ENCODE assay signal across 34 cellular contexts in the genomic region with DNA sequence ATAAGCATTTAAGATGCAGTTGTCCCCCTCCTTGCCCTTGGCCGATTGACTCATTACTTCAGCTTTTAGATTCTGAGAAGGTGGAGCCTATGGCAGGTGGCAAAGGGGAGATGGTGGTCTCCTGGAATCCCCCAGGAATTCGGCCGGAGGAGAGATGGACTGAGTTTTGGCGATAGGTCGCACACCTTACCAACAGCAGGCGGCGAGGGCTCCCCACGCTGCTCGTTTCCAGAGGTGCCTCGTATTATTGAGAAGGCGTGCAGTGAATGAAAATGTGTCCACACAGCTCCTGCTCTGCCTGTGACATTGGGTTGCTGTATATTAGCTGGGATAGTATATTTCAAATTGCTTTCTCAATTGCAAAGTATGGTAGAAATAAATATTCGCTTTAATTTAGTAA.
"Had no signal": no experiment of that assay in that cellular context is flagged by ENCODE, and none has a peak within 500 bp of the region (broad histone marks: within the 10 kb centered on the region; RNA-seq: fewer than 3 reads in every experiment).

No MANE protein-coding gene starts in this region.

- DNase-seq: activated CD4-positive, alpha-beta memory T cell treated with anti-CD3 and anti-CD28 coated beads for 36 hours; activated CD4-positive, alpha-beta T cell treated with anti-CD3 and anti-CD28 coated beads for 36 hours; activated CD4-positive, alpha-beta T cell treated with anti-CD3 and anti-CD28 coated beads, Interleukin-2, amount 10 ng/mL, durations not matched to agents 24 days and 14 days; activated CD4-positive, CD25-positive, alpha-beta regulatory T cell; activated CD4-positive, CD25-positive, alpha-beta regulatory T cell treated with anti-CD3 and anti-CD28 coated beads, Interleukin-2, amount 50 U/mL, for 72 hours; activated CD8-positive, alpha-beta memory T cell treated with anti-CD3 and anti-CD28 coated beads, Interleukin-2, amount 10 ng/mL, durations not matched to agents 7 days and 5 days; activated CD8-positive, alpha-beta memory T cell treated with anti-CD3 and anti-CD28 coated beads, Interleukin-2, amount 50 U/mL, for 4 hours; activated CD8-positive, alpha-beta T cell treated with anti-CD3 and anti-CD28 coated beads, Interleukin-2, amount 10 ng/mL, durations not matched to agents 7 days and 5 days; activated effector memory CD4-positive, alpha-beta T cell treated with anti-CD3 and anti-CD28 coated beads, Interleukin-2, amount 50 U/mL, for 16 hours; activated naive CD4-positive, alpha-beta T cell treated with anti-CD3 and anti-CD28 coated beads for 36 hours; activated naive CD8-positive, alpha-beta T cell treated with anti-CD3 and anti-CD28 coated beads, Interleukin-2, amount 10 ng/mL, durations not matched to agents 7 days and 5 days; activated T-cell treated with anti-CD3 and anti-CD28 coated beads, Interleukin-2, amount 50 U/mL, for 1 hour; activated T-cell treated with anti-CD3 and anti-CD28 coated beads, Interleukin-2, amount 50 U/mL, for 48 hours; central memory CD4-positive, alpha-beta T cell; cerebellar nuclear complex; colonic mucosa; effector memory CD4-positive, alpha-beta T cell; erythroblast; foreskin keratinocyte; gastrocnemius medialis; glutamatergic neuron; heart left ventricle; T-helper 17 cell; T1000; WERI-Rb-1 had no signal

- H3K9me3 ChIP-seq: ascending aorta, breast epithelium, colonic mucosa, esophagus muscularis mucosa, gastrocnemius medialis, heart left ventricle had no signal

- H3K4me3 Mint-ChIP-seq: activated CD4-positive, alpha-beta memory T cell treated with anti-CD3 and anti-CD28 coated beads for 36 hours; activated CD4-positive, alpha-beta T cell treated with anti-CD3 and anti-CD28 coated beads for 36 hours; activated CD4-positive, alpha-beta T cell treated with anti-CD3 and anti-CD28 coated beads, Interleukin-2, amount 10 ng/mL, durations not matched to agents 24 days and 14 days; activated CD8-positive, alpha-beta memory T cell treated with anti-CD3 and anti-CD28 coated beads, Interleukin-2, amount 10 ng/mL, durations not matched to agents 7 days and 5 days; activated CD8-positive, alpha-beta T cell treated with anti-CD3 and anti-CD28 coated beads, Interleukin-2, amount 10 ng/mL, durations not matched to agents 7 days and 5 days; activated naive CD4-positive, alpha-beta T cell treated with anti-CD3 and anti-CD28 coated beads for 36 hours; activated naive CD8-positive, alpha-beta T cell treated with anti-CD3 and anti-CD28 coated beads, Interleukin-2, amount 10 ng/mL, durations not matched to agents 7 days and 5 days; activated T-helper 1 cell treated with anti-CD3 and anti-CD28 coated beads, Interleukin-12 subunit alpha, Interleukin-12 subunit beta, Interleukin-2, Interleukin-4 antibody, amounts not matched to agents 30 ng/mL and 10 ng/mL and 1 ng/mL, durations not matched to agents 14 hours and 24 hours and 36 hours; brain; T-helper 17 cell; T-helper 2 cell treated with Interferon-gamma antibody and Interleukin-4, amounts not matched to agents 5 μg/mL and 100 μg/mL, for 36 hours had no signal

- H3K27me3 ChIP-seq: ascending aorta, breast epithelium, cardiac muscle cell, colonic mucosa, esophagus muscularis mucosa, foreskin keratinocyte, gastrocnemius medialis, heart left ventricle had no signal

- H3K36me3 ChIP-seq: ascending aorta, breast epithelium, cardiac muscle cell, colonic mucosa, esophagus muscularis mucosa, gastrocnemius medialis, heart left ventricle, WERI-Rb-1 had no signal

- H3K27ac Mint-ChIP-seq: activated CD4-positive, alpha-beta memory T cell treated with anti-CD3 and anti-CD28 coated beads for 36 hours; activated CD4-positive, alpha-beta T cell treated with anti-CD3 and anti-CD28 coated beads for 36 hours; activated CD4-positive, alpha-beta T cell treated with anti-CD3 and anti-CD28 coated beads, Interleukin-2, amount 10 ng/mL, durations not matched to agents 24 days and 14 days; activated CD8-positive, alpha-beta memory T cell treated with anti-CD3 and anti-CD28 coated beads, Interleukin-2, amount 10 ng/mL, durations not matched to agents 7 days and 5 days; activated CD8-positive, alpha-beta T cell treated with anti-CD3 and anti-CD28 coated beads, Interleukin-2, amount 10 ng/mL, durations not matched to agents 7 days and 5 days; activated naive CD4-positive, alpha-beta T cell treated with anti-CD3 and anti-CD28 coated beads for 36 hours; activated naive CD4-positive, alpha-beta T cell treated with anti-CD3 and anti-CD28 coated beads, Interleukin-2, amount 50 U/mL, for 72 hours; activated naive CD8-positive, alpha-beta T cell treated with anti-CD3 and anti-CD28 coated beads, Interleukin-2, amount 10 ng/mL, durations not matched to agents 7 days and 5 days; activated T-helper 1 cell treated with anti-CD3 and anti-CD28 coated beads, Interleukin-12 subunit alpha, Interleukin-12 subunit beta, Interleukin-2, Interleukin-4 antibody, amounts not matched to agents 30 ng/mL and 10 ng/mL and 1 ng/mL, durations not matched to agents 14 hours and 24 hours and 36 hours; activated T-helper 2 cell treated with anti-CD3 and anti-CD28 coated beads, Interferon-gamma antibody, Interleukin-2, Interleukin-4, amounts not matched to agents 10 μg/mL and 5 μg/mL and 100 μg/mL, durations not matched to agents 14 hours and 24 hours and 36 hours; brain; T-helper 17 cell; T-helper 2 cell treated with Interferon-gamma antibody and Interleukin-4, amounts not matched to agents 5 μg/mL and 100 μg/mL, for 36 hours had no signal

- H3K9me3 Mint-ChIP-seq: activated CD4-positive, alpha-beta memory T cell treated with anti-CD3 and anti-CD28 coated beads for 36 hours; activated CD4-positive, alpha-beta T cell treated with anti-CD3 and anti-CD28 coated beads, Interleukin-2, amount 10 ng/mL, durations not matched to agents 24 days and 14 days; activated naive CD4-positive, alpha-beta T cell treated with anti-CD3 and anti-CD28 coated beads for 36 hours; activated naive CD4-positive, alpha-beta T cell treated with anti-CD3 and anti-CD28 coated beads, Interleukin-2, amount 50 U/mL, for 72 hours; activated naive CD8-positive, alpha-beta T cell treated with anti-CD3 and anti-CD28 coated beads, Interleukin-2, amount 10 ng/mL, durations not matched to agents 7 days and 5 days; activated T-helper 1 cell treated with anti-CD3 and anti-CD28 coated beads, Interleukin-12 subunit alpha, Interleukin-12 subunit beta, Interleukin-2, Interleukin-4 antibody, amounts not matched to agents 30 ng/mL and 10 ng/mL and 1 ng/mL, durations not matched to agents 14 hours and 24 hours and 36 hours; activated T-helper 2 cell treated with anti-CD3 and anti-CD28 coated beads, Interferon-gamma antibody, Interleukin-2, Interleukin-4, amounts not matched to agents 10 μg/mL and 5 μg/mL and 100 μg/mL, durations not matched to agents 14 hours and 24 hours and 36 hours; T-helper 2 cell treated with Interferon-gamma antibody and Interleukin-4, amounts not matched to agents 5 μg/mL and 100 μg/mL, for 36 hours had no signal

- H3K27me3 Mint-ChIP-seq: activated CD4-positive, alpha-beta memory T cell treated with anti-CD3 and anti-CD28 coated beads for 36 hours; activated CD4-positive, alpha-beta T cell treated with anti-CD3 and anti-CD28 coated beads for 36 hours; activated CD4-positive, alpha-beta T cell treated with anti-CD3 and anti-CD28 coated beads, Interleukin-2, amount 10 ng/mL, durations not matched to agents 24 days and 14 days; activated CD8-positive, alpha-beta memory T cell treated with anti-CD3 and anti-CD28 coated beads, Interleukin-2, amount 10 ng/mL, durations not matched to agents 7 days and 5 days; activated naive CD8-positive, alpha-beta T cell treated with anti-CD3 and anti-CD28 coated beads, Interleukin-2, amount 10 ng/mL, durations not matched to agents 7 days and 5 days; brain; T-helper 17 cell had no signal

- ATAC-seq: activated CD4-positive, alpha-beta T cell treated with anti-CD3 and anti-CD28 coated beads for 36 hours; activated CD8-positive, alpha-beta memory T cell treated with anti-CD3 and anti-CD28 coated beads, Interleukin-2, amount 10 ng/mL, durations not matched to agents 7 days and 5 days; activated CD8-positive, alpha-beta T cell treated with anti-CD3 and anti-CD28 coated beads, Interleukin-2, amount 10 ng/mL, durations not matched to agents 7 days and 5 days; activated naive CD4-positive, alpha-beta T cell treated with anti-CD3 and anti-CD28 coated beads, Interleukin-2, amount 50 U/mL, for 72 hours; foreskin keratinocyte; gastrocnemius medialis; heart left ventricle; T-helper 17 cell had no signal

- H3K4me3 ChIP-seq: ascending aorta, breast epithelium, cardiac muscle cell, colonic mucosa, esophagus muscularis mucosa, gastrocnemius medialis, heart left ventricle had no signal

- H3K4me1 ChIP-seq: ascending aorta, breast epithelium, colonic mucosa, foreskin keratinocyte had no signal

- H3K27ac ChIP-seq: ascending aorta, breast epithelium, cardiac muscle cell, colonic mucosa, esophagus muscularis mucosa, foreskin keratinocyte, gastrocnemius medialis, heart left ventricle, WERI-Rb-1 had no signal

- H3K36me3 Mint-ChIP-seq: activated CD4-positive, alpha-beta memory T cell treated with anti-CD3 and anti-CD28 coated beads for 36 hours; activated CD8-positive, alpha-beta memory T cell treated with anti-CD3 and anti-CD28 coated beads, Interleukin-2, amount 10 ng/mL, durations not matched to agents 7 days and 5 days; activated naive CD4-positive, alpha-beta T cell treated with anti-CD3 and anti-CD28 coated beads, Interleukin-2, amount 50 U/mL, for 72 hours had no signal
